ENCODE assay signal across 15 cellular contexts in the genomic region with DNA sequence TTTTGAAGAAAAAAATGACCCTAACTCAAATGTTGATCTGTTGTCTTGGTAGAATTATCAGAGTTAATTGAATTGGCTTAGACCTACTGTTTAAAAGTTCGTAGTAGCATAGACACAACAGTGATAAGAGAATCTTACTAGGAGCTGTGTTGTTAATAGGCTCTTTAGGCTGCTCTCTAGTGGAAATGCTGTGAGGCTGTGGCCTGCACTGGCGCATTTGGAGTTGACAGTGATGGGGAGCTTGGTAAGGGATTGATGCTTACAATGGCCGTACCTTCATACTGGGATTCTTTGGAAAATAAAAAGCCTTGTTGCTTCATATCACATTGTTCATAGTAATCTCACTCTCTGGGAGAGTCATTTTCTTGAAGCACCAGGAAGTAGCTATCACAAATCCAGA. TPM values are rescaled to one million over a fixed set of nuclear protein-coding genes. Genes with fewer than 3 reads are reported as not detected.
A peak's percentile ranks its signal among the peaks of the same experiment; 100 is the strongest.
DNase-seq lines count a peak whose midpoint lies in the region; ATAC-seq and TF ChIP-seq lines count a peak whose summit lies in the region.
"Had no signal": no experiment of that assay in that cellular context is flagged by ENCODE, and none has a peak within 500 bp of the region (broad histone marks: within the 10 kb centered on the region; RNA-seq: fewer than 3 reads in every experiment).

No MANE protein-coding gene starts in this region.

- H3K4me2 ChIP-seq in GM23338 (no peak overlapping the region), mesenchymal stem cell (ENCODE audit: low read length, poor library complexity, severe bottlenecking) (no peak overlapping the region)

- peak overlapping the region; percentile 8 for H3K27ac ChIP-seq in CD4-positive, CD25-positive, alpha-beta regulatory T cell (ENCODE audit: insufficient read depth, low read length, poor library complexity, severe bottlenecking)
- no peak overlapping the region for H3K27ac ChIP-seq in GM23338 (ENCODE audit: low read depth)
- H3K27ac ChIP-seq in mesenchymal stem cell (ENCODE audit: low read length, poor library complexity, severe bottlenecking): no peak overlapping the region

- peaks cover 33% of the 10 kb centered on the region for H3K36me3 Mint-ChIP-seq in CD4-positive, CD25-positive, alpha-beta regulatory T cell
- peaks cover 4% of the 10 kb centered on the region for H3K36me3 Mint-ChIP-seq in GM23338 (ENCODE audit: low read depth)
- peaks cover 27% of the 10 kb centered on the region for H3K36me3 Mint-ChIP-seq in activated CD4-positive, alpha-beta T cell treated with anti-CD3 and anti-CD28 coated beads, Interleukin-2, amount 10 ng/mL, durations not matched to agents 7 days and 5 days (ENCODE audit: low read depth)

- H4K20me1 ChIP-seq in GM23338 (replicated peaks; ENCODE audit: insufficient read depth): no peaks in the 10 kb centered on the region

- no peak for DNase-seq in CD4-positive, CD25-positive, alpha-beta regulatory T cell
- DNase-seq in GM23338 (ENCODE audit: low spot score) (peak; percentile 25), SK-N-DZ (ENCODE audit: low spot score) (peak; percentile 35), mesenchymal stem cell (peak; percentile 16), glomerular visceral epithelial cell (ENCODE audit: extremely low spot score) (no peak), NCI-H345 treated with DMSO at 0.1 percent for 48 hours (lab: John Stamatoyannopoulos, UW; ENCODE audit: unreplicated experiment) (no peak)
- no peak for DNase-seq in activated CD4-positive, alpha-beta T cell treated with anti-CD3 and anti-CD28 coated beads, Interleukin-2, amount 10 ng/mL, durations not matched to agents 7 days and 5 days
- DNase-seq: GF-D8, H9, NCI-H1105, NCI-H187, Right ventricle myocardium superior had no signal

- no peak overlapping the region for H4K8ac ChIP-seq in mesenchymal stem cell (ENCODE audit: low read length)

- no peaks in the 10 kb centered on the region for H3K79me2 ChIP-seq in GM23338 (replicated peaks; ENCODE audit: insufficient read depth)

- H2BK15ac ChIP-seq in mesenchymal stem cell (ENCODE audit: low read depth, poor library complexity, severe bottlenecking): no peak overlapping the region

- H4K91ac ChIP-seq in mesenchymal stem cell (ENCODE audit: low read length): no peak overlapping the region

- H2AK5ac ChIP-seq in mesenchymal stem cell (ENCODE audit: low read length, severe bottlenecking): no peak overlapping the region

- H2AFZ ChIP-seq in GM23338 (no peak overlapping the region), mesenchymal stem cell (ENCODE audit: low read depth, low read length) (no peak overlapping the region)

- H3K27me3 ChIP-seq in CD4-positive, CD25-positive, alpha-beta regulatory T cell (ENCODE audit: control insufficient read depth, insufficient read depth, low read length): no peaks in the 10 kb centered on the region
- no peaks in the 10 kb centered on the region for H3K27me3 ChIP-seq in GM23338 (ENCODE audit: insufficient read depth)
- no peaks in the 10 kb centered on the region for H3K27me3 ChIP-seq in mesenchymal stem cell (ENCODE audit: control insufficient read depth in 1 of 2, insufficient read depth in 1 of 2, low read length in 2 of 2)

- ATAC-seq in CD4-positive, CD25-positive, alpha-beta regulatory T cell (ENCODE audit: low read depth in 2 of 2): no peak
- ATAC-seq in GM23338: peak; percentile 66
- ATAC-seq: SK-N-SH treated with all-trans-retinoic acid at 6 μM for 48 hours had no signal

- H3K4me3 Mint-ChIP-seq in CD4-positive, CD25-positive, alpha-beta regulatory T cell: no peak overlapping the region
- H3K4me3 Mint-ChIP-seq in GM23338: no peak overlapping the region
- no peak overlapping the region for H3K4me3 Mint-ChIP-seq in activated CD4-positive, alpha-beta T cell treated with anti-CD3 and anti-CD28 coated beads, Interleukin-2, amount 10 ng/mL, durations not matched to agents 7 days and 5 days
- H3K4me3 Mint-ChIP-seq: H9; IgD-negative memory B cell; T-helper 1 cell treated with Interleukin-12 subunit alpha and Interleukin-12 subunit beta and Interleukin-4 antibody, amounts not matched to agents 30 μg/mL and 1 μg/mL, for 36 hours had no signal

- H3K18ac ChIP-seq in mesenchymal stem cell (ENCODE audit: low read depth in 1 of 2, low read length in 2 of 2): no peak overlapping the region

- H3F3A ChIP-seq in GM23338 (replicated peaks; ENCODE audit: low read depth): no peaks in the 10 kb centered on the region

- no peak overlapping the region for H3K4me3 ChIP-seq in CD4-positive, CD25-positive, alpha-beta regulatory T cell (ENCODE audit: low read depth, low read length)
- H3K4me3 ChIP-seq in GM23338 (no peak overlapping the region), mesenchymal stem cell (ENCODE audit: insufficient read depth in 1 of 2, low read depth in 1 of 2, low read length in 2 of 2) (no peak overlapping the region)

- peak overlapping the region in 1 of 3 donors; percentile 55 for H3K27ac Mint-ChIP-seq in CD4-positive, CD25-positive, alpha-beta regulatory T cell
- H3K27ac Mint-ChIP-seq in GM23338: no peak overlapping the region
- no peak overlapping the region for H3K27ac Mint-ChIP-seq in activated CD4-positive, alpha-beta T cell treated with anti-CD3 and anti-CD28 coated beads, Interleukin-2, amount 10 ng/mL, durations not matched to agents 7 days and 5 days
- H3K27ac Mint-ChIP-seq: H9; T-helper 1 cell treated with Interleukin-12 subunit alpha and Interleukin-12 subunit beta and Interleukin-4 antibody, amounts not matched to agents 30 μg/mL and 1 μg/mL, for 36 hours had no signal

- CTCF ChIA-PET in activated CD4-positive, alpha-beta T cell treated with anti-CD3 and anti-CD28 coated beads, Interleukin-2, amount 10 ng/mL, durations not matched to agents 7 days and 5 days (lab: Charles Lee): no interaction called here

- no peaks in the 10 kb centered on the region for H3K9me2 ChIP-seq in GM23338 (ENCODE audit: insufficient read depth)

- no peak overlapping the region for H3K9ac ChIP-seq in mesenchymal stem cell (ENCODE audit: low read length)

- H3K4me1 Mint-ChIP-seq in CD4-positive, CD25-positive, alpha-beta regulatory T cell: peaks cover 2 to 10% (median 6%) of the 10 kb centered on the region in 4 donors
- H3K4me1 Mint-ChIP-seq in GM23338: no peaks in the 10 kb centered on the region
- peaks cover 16% of the 10 kb centered on the region for H3K4me1 Mint-ChIP-seq in activated CD4-positive, alpha-beta T cell treated with anti-CD3 and anti-CD28 coated beads, Interleukin-2, amount 10 ng/mL, durations not matched to agents 7 days and 5 days
- H3K4me1 Mint-ChIP-seq: H9, IgD-negative memory B cell had no signal

- no peaks in the 10 kb centered on the region for H3K9me3 Mint-ChIP-seq in CD4-positive, CD25-positive, alpha-beta regulatory T cell
- no peaks in the 10 kb centered on the region for H3K9me3 Mint-ChIP-seq in GM23338
- no peaks in the 10 kb centered on the region for H3K9me3 Mint-ChIP-seq in activated CD4-positive, alpha-beta T cell treated with anti-CD3 and anti-CD28 coated beads, Interleukin-2, amount 10 ng/mL, durations not matched to agents 7 days and 5 days
- H3K9me3 Mint-ChIP-seq: H9; IgD-negative memory B cell; T-helper 1 cell treated with Interleukin-12 subunit alpha and Interleukin-12 subunit beta and Interleukin-4 antibody, amounts not matched to agents 30 μg/mL and 1 μg/mL, for 36 hours had no signal

- no peak overlapping the region for H2BK5ac ChIP-seq in mesenchymal stem cell (ENCODE audit: low read depth, low read length, poor library complexity, severe bottlenecking)

- no peaks in the 10 kb centered on the region for H3K9me3 ChIP-seq in CD4-positive, CD25-positive, alpha-beta regulatory T cell (ENCODE audit: control insufficient read depth in 2 of 2, low read length in 2 of 2)
- no peaks in the 10 kb centered on the region for H3K9me3 ChIP-seq in mesenchymal stem cell (ENCODE audit: control insufficient read depth, low read length)

- H2BK12ac ChIP-seq in mesenchymal stem cell (ENCODE audit: low read length in 2 of 2): no peak overlapping the region

- no peak overlapping the region for H3K4ac ChIP-seq in mesenchymal stem cell (ENCODE audit: low read depth in 1 of 2, low read length in 2 of 2)

- H3K27me3 Mint-ChIP-seq in CD4-positive, CD25-positive, alpha-beta regulatory T cell: no peaks in the 10 kb centered on the region
- peaks cover 2% of the 10 kb centered on the region for H3K27me3 Mint-ChIP-seq in GM23338 (ENCODE audit: insufficient read depth, low read depth, poor library complexity)
- no peaks in the 10 kb centered on the region for H3K27me3 Mint-ChIP-seq in activated CD4-positive, alpha-beta T cell treated with anti-CD3 and anti-CD28 coated beads, Interleukin-2, amount 10 ng/mL, durations not matched to agents 7 days and 5 days
- H3K27me3 Mint-ChIP-seq: IgD-negative memory B cell had no signal

- peaks cover 4% of the 10 kb centered on the region for H3K79me1 ChIP-seq in mesenchymal stem cell (replicated peaks; ENCODE audit: low read length, poor library complexity, severe bottlenecking)

- no peak overlapping the region for H3K14ac ChIP-seq in mesenchymal stem cell (ENCODE audit: low read length in 2 of 2)

- WGBS in mesenchymal stem cell: 88% methylated on average over 2 of the region's 3 CpGs

- TF ChIP-seq CTCF in GM23338 (conservative IDR thresholded peaks at IDR 0.05; ENCODE audit: low read depth in 2 of 2): peak in 1 of 2 experiments; percentile 7; a peak in 1 of 4 replicates

- peaks cover 40% of the 10 kb centered on the region for H3K36me3 ChIP-seq in CD4-positive, CD25-positive, alpha-beta regulatory T cell (ENCODE audit: control insufficient read depth, insufficient read depth, low read length)
- H3K36me3 ChIP-seq in GM23338 (ENCODE audit: insufficient read depth) (no peaks in the 10 kb centered on the region; the same call in 1 of the 2 replicates), mesenchymal stem cell (ENCODE audit: control insufficient read depth in 1 of 2, insufficient read depth in 2 of 2, low read depth in 1 of 2, low read length in 2 of 2) (peaks cover 12 to 38% of the 10 kb centered on the region in 2 experiments)

- no peak overlapping the region for H3K23ac ChIP-seq in mesenchymal stem cell (ENCODE audit: low read length in 2 of 2)

- H2BK120ac ChIP-seq in mesenchymal stem cell (ENCODE audit: low read depth, low read length): no peak overlapping the region

- POLR2A ChIA-PET in activated CD4-positive, alpha-beta T cell treated with anti-CD3 and anti-CD28 coated beads, Interleukin-2, amount 10 ng/mL, durations not matched to agents 7 days and 5 days (lab: Charles Lee): no interaction called here

- peaks cover 5% of the 10 kb centered on the region for H3K4me1 ChIP-seq in CD4-positive, CD25-positive, alpha-beta regulatory T cell (ENCODE audit: control insufficient read depth, insufficient read depth, low read length, poor library complexity, severe bottlenecking)
- H3K4me1 ChIP-seq in GM23338 (ENCODE audit: insufficient read depth): no peaks in the 10 kb centered on the region
- no peaks in the 10 kb centered on the region for H3K4me1 ChIP-seq in mesenchymal stem cell (ENCODE audit: control insufficient read depth, insufficient read depth, low read depth, low read length)

RNA-seq across cellular contexts. Expression of gene CEP63, which starts 56.4 kb away (rescaled TPM):
- total RNA-seq in CD4-positive, CD25-positive, alpha-beta regulatory T cell: 22.0 TPM
- 10 to 100 TPM; 11.8 to 17.5 (median 14.9) TPM for polyA plus RNA-seq in CD4-positive, CD25-positive, alpha-beta regulatory T cell
- 15.1 and 17.2 TPM in 2 replicates for total RNA-seq in GM23338 (2014; rRNA removed; shearing (Covaris generic))
- 34.6 and 53.9 TPM in 2 replicates for polyA plus RNA-seq in GM23338 (2016; fragmentation: Nextera tagmentation; extraction: Ambion mirVana)
- polyA plus RNA-seq in SK-N-DZ (2014; cell fraction: cytosol; rRNA removed): 19.1 and 20.7 TPM in 2 replicates
- 11.1 and 14.9 TPM in 2 replicates for polyA plus RNA-seq in SK-N-DZ (2014; cell fraction: nucleus; rRNA removed)
- 20.1 TPM for polyA plus RNA-seq in mesenchymal stem cell (2013, experiment 1 of 2)
- polyA plus RNA-seq in mesenchymal stem cell (2013, experiment 2 of 2): 21.0 TPM
- 10 to 100 TPM; 25.4 to 26.6 TPM for total RNA-seq in activated CD4-positive, alpha-beta T cell treated with anti-CD3 and anti-CD28 coated beads, Interleukin-2, amount 10 ng/mL, durations not matched to agents 7 days and 5 days

RNA-seq across cellular contexts. Expression of gene ANAPC13, which starts 56.5 kb away (rescaled TPM):
- total RNA-seq in CD4-positive, CD25-positive, alpha-beta regulatory T cell: 21.8 TPM
- 10 to 100 TPM; 74.3 to 89.7 (median 84.3) TPM for polyA plus RNA-seq in CD4-positive, CD25-positive, alpha-beta regulatory T cell
- total RNA-seq in GM23338 (2014; rRNA removed; shearing (Covaris generic)): 44.4 and 50.9 TPM in 2 replicates
- 61.1 and 76.8 TPM in 2 replicates for polyA plus RNA-seq in GM23338 (2016; fragmentation: Nextera tagmentation; extraction: Ambion mirVana)
- 143 and 145 TPM in 2 replicates for polyA plus RNA-seq in SK-N-DZ (2014; cell fraction: cytosol; rRNA removed)
- 79.6 and 81.3 TPM in 2 replicates for polyA plus RNA-seq in SK-N-DZ (2014; cell fraction: nucleus; rRNA removed)
- 54.1 TPM for polyA plus RNA-seq in mesenchymal stem cell (2013, experiment 1 of 2)
- 56.0 TPM for polyA plus RNA-seq in mesenchymal stem cell (2013, experiment 2 of 2)
- total RNA-seq in activated CD4-positive, alpha-beta T cell treated with anti-CD3 and anti-CD28 coated beads, Interleukin-2, amount 10 ng/mL, durations not matched to agents 7 days and 5 days: 10 to 100 TPM; 33.5 to 36.5 TPM

Comparison
In these comparisons a context has a peak if more than half of its experiments do, and no peak if none do; other contexts are left out.
1. DNase-seq: peak in GM23338 (single experiment), SK-N-DZ (single experiment) and mesenchymal stem cell (single experiment); none in CD4-positive, CD25-positive, alpha-beta regulatory T cell (0 of 3), activated CD4-positive, alpha-beta T cell treated with anti-CD3 and anti-CD28 coated beads, Interleukin-2, amount 10 ng/mL, durations not matched to agents 7 days and 5 days (single experiment), glomerular visceral epithelial cell (single experiment) and NCI-H345 treated with DMSO at 0.1 percent for 48 hours (single experiment).